8 cellular contexts compared by ENCODE assay signal in genomic region chr4:82797591-82798081, GRCh38. TPM values are rescaled to one million over a fixed set of nuclear protein-coding genes. Genes with fewer than 3 reads are reported as not detected.
DNase-seq lines count a peak whose midpoint lies in the region; ATAC-seq and TF ChIP-seq lines count a peak whose summit lies in the region.

No MANE protein-coding gene starts in this region.

- peaks cover 0 to 10% of the 10 kb centered on the region in 2 donors for H3K4me1 ChIP-seq in ascending aorta
- peaks cover 26% of the 10 kb centered on the region for H3K4me1 ChIP-seq in skeletal muscle satellite cell (ENCODE audit: control insufficient read depth, insufficient read depth, low read length)

- no peak for ATAC-seq in HG02981 (IDR thresholded peaks at IDR 0.05; ENCODE audit: unreplicated experiment)
- ATAC-seq in GM21360 (IDR thresholded peaks at IDR 0.05; ENCODE audit: unreplicated experiment), result no peak

- H3K4me2 ChIP-seq in skeletal muscle satellite cell (ENCODE audit: low read length), result peak overlapping the region; percentile 97

- no peak for TF ChIP-seq CTCF in CD14-positive monocyte (IDR thresholded peaks at IDR 0.05)
- TF ChIP-seq CTCF in HFF-Myc (IDR thresholded peaks at IDR 0.05; ENCODE audit: low read depth, low read length, missing control alignments), result no peak
- TF ChIP-seq CTCF in ascending aorta (IDR thresholded peaks at IDR 0.05), result no peak

- DNase-seq in CD14-positive monocyte (ENCODE audit: low spot score) (no peak), HFF-Myc (ENCODE audit: extremely low read depth, low read depth) (no peak), ascending aorta (ENCODE audit: low spot score in 2 of 2) (no peak), SKM-1 (lab: John Stamatoyannopoulos, UW; ENCODE audit: unreplicated experiment) (no peak)

- H3K27me3 ChIP-seq in ascending aorta (no peaks in the 10 kb centered on the region), skeletal muscle satellite cell (ENCODE audit: control insufficient read depth, insufficient read depth, low read length) (peaks cover 13% of the 10 kb centered on the region)

- H3K9me3 ChIP-seq in ascending aorta (no peaks in the 10 kb centered on the region), iPS-18c (ENCODE audit: control insufficient read depth, insufficient read depth, low read length) (peaks cover 2% of the 10 kb centered on the region), skeletal muscle satellite cell (replicated peaks; ENCODE audit: low read length) (no peaks in the 10 kb centered on the region)

- H3K4me1 Mint-ChIP-seq in CD14-positive monocyte, result peaks cover 18% of the 10 kb centered on the region

- H3K27ac Mint-ChIP-seq in CD14-positive monocyte, result no peak overlapping the region

- H3K27ac ChIP-seq in ascending aorta, result no peak overlapping the region

- H3K4me3 Mint-ChIP-seq in CD14-positive monocyte, result peak overlapping the region; percentile 76 to 92

- H3K9ac ChIP-seq in skeletal muscle satellite cell (ENCODE audit: low read depth, low read length), result peak overlapping the region; percentile 18

- H3K4me3 ChIP-seq in HFF-Myc (replicated peaks; ENCODE audit: low read depth, low read length) (peak overlapping the region; percentile 61), ascending aorta (peak overlapping the region; percentile 69 to 77), iPS-18c (ENCODE audit: insufficient read depth, low read depth, low read length) (peak overlapping the region; percentile 68), skeletal muscle satellite cell (ENCODE audit: low read length) (peak overlapping the region; percentile 87)

- intact Hi-C loops in CD14-positive monocyte (cut with micrococcal nuclease) (no loop called here), ascending aorta (cut with DNase I) (loop anchor here (10.0 kb wide), 1 partner anchor 333 kb away; no protein-coding TSS in a partner anchor)

- H3K36me3 Mint-ChIP-seq in CD14-positive monocyte, result peaks cover 0 to 2% of the 10 kb centered on the region in 2 donors

- peaks cover 39 to 53% (median 41%) of the 10 kb centered on the region in 3 donors for H3K27me3 Mint-ChIP-seq in CD14-positive monocyte (ENCODE audit: low read depth in 3 of 3)

- H3K36me3 ChIP-seq in ascending aorta (no peaks in the 10 kb centered on the region), skeletal muscle satellite cell (ENCODE audit: insufficient read depth, low read length) (no peaks in the 10 kb centered on the region)

- peaks cover 0 to 11% (median 0%) of the 10 kb centered on the region in 7 donors for H3K9me3 Mint-ChIP-seq in CD14-positive monocyte

RNA-seq across cellular contexts. Expression of gene SCD5, which starts 1.0 kb away (rescaled TPM):
- 1 to 10 TPM in 1 of 2 donors, under 1 TPM in 1; 0.61 to 1.3 TPM for polyA plus RNA-seq in CD14-positive monocyte
- 28.0 TPM for total RNA-seq in ascending aorta
- total RNA-seq in skeletal muscle satellite cell (2012; rRNA removed), result 2.3 and 3.1 TPM in 2 replicates
